Comparison of ENCODE assay signal across 1 cellular context in genomic region chr9:16031486-16031885, GRCh38.
TF ChIP-seq lines count a peak whose summit lies in the region.

No MANE protein-coding gene starts in this region.

TF ChIP-seq in IMR-90, 13 proteins besides CTCF, POLR2A, EP300 and RAD21:
- no peak for TF ChIP-seq MXI1 (IDR thresholded peaks at IDR 0.05; ENCODE audit: borderline replicate concordance, low read depth, low read length)
- no peak for TF ChIP-seq BHLHE40 (IDR thresholded peaks at IDR 0.05; ENCODE audit: low read depth, low read length)
- TF ChIP-seq MAFK (IDR thresholded peaks at IDR 0.05; ENCODE audit: low read depth, low read length) = no peak
- TF ChIP-seq, protein P1, sequence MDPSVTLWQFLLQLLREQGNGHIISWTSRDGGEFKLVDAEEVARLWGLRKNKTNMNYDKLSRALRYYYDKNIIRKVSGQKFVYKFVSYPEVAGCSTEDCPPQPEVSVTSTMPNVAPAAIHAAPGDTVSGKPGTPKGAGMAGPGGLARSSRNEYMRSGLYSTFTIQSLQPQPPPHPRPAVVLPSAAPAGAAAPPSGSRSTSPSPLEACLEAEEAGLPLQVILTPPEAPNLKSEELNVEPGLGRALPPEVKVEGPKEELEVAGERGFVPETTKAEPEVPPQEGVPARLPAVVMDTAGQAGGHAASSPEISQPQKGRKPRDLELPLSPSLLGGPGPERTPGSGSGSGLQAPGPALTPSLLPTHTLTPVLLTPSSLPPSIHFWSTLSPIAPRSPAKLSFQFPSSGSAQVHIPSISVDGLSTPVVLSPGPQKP (IDR thresholded peaks at IDR 0.05; ENCODE audit: borderline replicate concordance, low read depth, low read length) = no peak
- TF ChIP-seq NFE2L2 (IDR thresholded peaks at IDR 0.05; ENCODE audit: low read depth, low read length) = no peak
- no peak for TF ChIP-seq CEBPB (IDR thresholded peaks at IDR 0.05; ENCODE audit: low read depth, low read length)
- no peak for TF ChIP-seq CHD1 (IDR thresholded peaks at IDR 0.05; ENCODE audit: low read depth, low read length)
- TF ChIP-seq RCOR1 (IDR thresholded peaks at IDR 0.05; ENCODE audit: insufficient replicate concordance, low read length) = no peak
- TF ChIP-seq, protein P2, sequence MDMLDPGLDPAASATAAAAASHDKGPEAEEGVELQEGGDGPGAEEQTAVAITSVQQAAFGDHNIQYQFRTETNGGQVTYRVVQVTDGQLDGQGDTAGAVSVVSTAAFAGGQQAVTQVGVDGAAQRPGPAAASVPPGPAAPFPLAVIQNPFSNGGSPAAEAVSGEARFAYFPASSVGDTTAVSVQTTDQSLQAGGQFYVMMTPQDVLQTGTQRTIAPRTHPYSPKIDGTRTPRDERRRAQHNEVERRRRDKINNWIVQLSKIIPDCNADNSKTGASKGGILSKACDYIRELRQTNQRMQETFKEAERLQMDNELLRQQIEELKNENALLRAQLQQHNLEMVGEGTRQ (IDR thresholded peaks at IDR 0.05; ENCODE audit: low read depth, low read length) = no peak
- no peak for TF ChIP-seq RFX5 (IDR thresholded peaks at IDR 0.05; ENCODE audit: low read depth, low read length)
- no peak for TF ChIP-seq SMC3 (IDR thresholded peaks at IDR 0.05; ENCODE audit: low read depth, low read length)
- no peak for TF ChIP-seq MAZ (IDR thresholded peaks at IDR 0.05; ENCODE audit: borderline replicate concordance, low read depth, low read length)
- TF ChIP-seq FOS (IDR thresholded peaks at IDR 0.05; ENCODE audit: low read depth, low read length) = no peak
TF ChIP-seq in IMR-90: peak in this region for 0.
